ENCODE assay signal across 10 cellular contexts in the genomic region with DNA sequence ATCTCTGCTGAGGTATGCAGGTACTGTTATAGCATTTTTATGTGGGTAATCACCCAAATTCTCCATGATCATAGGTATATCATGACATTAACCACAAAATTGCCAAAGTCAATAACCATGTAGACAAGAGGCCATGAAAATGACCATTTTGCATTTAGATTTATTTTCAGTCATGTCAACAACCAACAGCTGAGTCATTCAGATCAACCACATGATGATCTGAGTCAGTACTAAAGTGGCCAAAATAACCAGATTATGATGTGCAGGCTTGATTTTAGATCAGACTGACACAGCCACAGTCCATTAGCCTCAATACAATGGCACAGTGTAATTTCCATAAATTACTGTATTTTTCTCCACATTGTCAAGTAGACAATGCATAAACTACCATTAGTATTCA.
DNase-seq lines count a peak whose midpoint lies in the region; ATAC-seq and TF ChIP-seq lines count a peak whose summit lies in the region.
"Had no signal": no experiment of that assay in that cellular context is flagged by ENCODE, and none has a peak within 500 bp of the region (broad histone marks: within the 10 kb centered on the region; RNA-seq: fewer than 3 reads in every experiment).

No MANE protein-coding gene starts in this region.

- H3K18ac ChIP-seq in H9 (ENCODE audit: insufficient read length, low read depth, low read length): no peak overlapping the region

- H3K27ac ChIP-seq in RWPE2 (ENCODE audit: poor library complexity, severe bottlenecking) (no peak overlapping the region), H9 (ENCODE audit: insufficient read length, low read depth, low read length) (no peak overlapping the region)
- no peak overlapping the region for H3K27ac ChIP-seq in CD8-positive, alpha-beta memory T cell (ENCODE audit: low read depth, low read length)

- H3K4me1 ChIP-seq in RWPE2 (ENCODE audit: insufficient read depth, poor library complexity, severe bottlenecking): peaks cover 15% of the 10 kb centered on the region
- H3K4me1 ChIP-seq in H9 (ENCODE audit: insufficient read depth, low read length): no peaks in the 10 kb centered on the region; the same call in 1 of the 2 replicates
- H3K4me1 ChIP-seq in CD8-positive, alpha-beta memory T cell (ENCODE audit: insufficient read depth, low read length): no peaks in the 10 kb centered on the region

- ATAC-seq in GM19025 (IDR thresholded peaks at IDR 0.05; ENCODE audit: low read depth, unreplicated experiment): peak; percentile 79
- peak; percentile 94 for ATAC-seq in HG02852 (IDR thresholded peaks at IDR 0.05; ENCODE audit: unreplicated experiment)
- peak; percentile 87 for ATAC-seq in RWPE2 (ENCODE audit: low read depth)
- peak; percentile 59 for ATAC-seq in sciatic nerve
- no peak for ATAC-seq in left colon

- H3K9me3 ChIP-seq in RWPE2 (ENCODE audit: severe bottlenecking) (no peaks in the 10 kb centered on the region), H9 (ENCODE audit: control insufficient read depth, low read depth, low read length) (peaks cover 29% of the 10 kb centered on the region)
- H3K9me3 ChIP-seq in CD8-positive, alpha-beta memory T cell (ENCODE audit: low read length): no peaks in the 10 kb centered on the region

- H3K4me3 ChIP-seq in RWPE2 (ENCODE audit: severe bottlenecking): no peak overlapping the region
- H3K4me3 ChIP-seq in CD8-positive, alpha-beta memory T cell (ENCODE audit: low read length): no peak overlapping the region

- intact Hi-C loops in sciatic nerve (cut with DNase I) (no loop called here), left colon (cut with DNase I, micrococcal nuclease) (no loop called here)

- H3K27me3 Mint-ChIP-seq in H9 (ENCODE audit: low read depth): no peaks in the 10 kb centered on the region
- peaks cover 0 to 6% of the 10 kb centered on the region in 2 donors for H3K27me3 Mint-ChIP-seq in CD8-positive, alpha-beta memory T cell

- no peak overlapping the region for H2BK5ac ChIP-seq in H9 (ENCODE audit: insufficient read length, low read length)

- H3K4ac ChIP-seq in H9 (ENCODE audit: low read depth, low read length): no peak overlapping the region

- CTCF ChIA-PET in CD8-positive, alpha-beta memory T cell (lab: Charles Lee): no interaction called here

- POLR2A ChIA-PET in CD8-positive, alpha-beta memory T cell (lab: Charles Lee): no interaction called here

- no peak overlapping the region for H2BK15ac ChIP-seq in H9 (ENCODE audit: low read depth, low read length)

- H4K20me1 ChIP-seq in H9 (ENCODE audit: control insufficient read depth, insufficient read depth, insufficient read length): no peaks in the 10 kb centered on the region

- H3K23ac ChIP-seq in H9 (ENCODE audit: insufficient read length, low read depth, low read length): no peak overlapping the region

- no peak overlapping the region for H2AK5ac ChIP-seq in H9 (ENCODE audit: insufficient read length, low read length)

- H3K27ac Mint-ChIP-seq in H9: no peak overlapping the region; a peak in 1 of 7 replicates
- H3K27ac Mint-ChIP-seq in CD8-positive, alpha-beta memory T cell: no peak overlapping the region

- H3K4me1 Mint-ChIP-seq in H9: peaks cover 17 to 18% of the 10 kb centered on the region in 2 experiments
- H3K4me1 Mint-ChIP-seq in CD8-positive, alpha-beta memory T cell: no peaks in the 10 kb centered on the region

- H3K4me3 Mint-ChIP-seq in H9: no peak overlapping the region
- no peak overlapping the region for H3K4me3 Mint-ChIP-seq in CD8-positive, alpha-beta memory T cell

- DNase-seq in RWPE2 (ENCODE audit: low spot score) (no peak), sciatic nerve (ENCODE audit: low spot score) (no peak), H9 (no peak), left colon (no peak), cerebellum (ENCODE audit: low spot score) (no peak)
- DNase-seq in CD8-positive, alpha-beta memory T cell: no peak
- DNase-seq: activated T-cell treated with anti-CD3 and anti-CD28 coated beads, Interleukin-2, amount 50 U/mL, for 1 hour; stimulated activated CD4-positive, alpha-beta T cell treated with anti-CD3 and anti-CD28 coated beads, Interleukin-4, amount 100 ng/mL, for 1 hour had no signal

- H2BK120ac ChIP-seq in H9 (ENCODE audit: low read depth, low read length, poor library complexity, severe bottlenecking): no peak overlapping the region

- no peak overlapping the region for H3K14ac ChIP-seq in H9 (ENCODE audit: insufficient read depth, low read length)

- no peak overlapping the region for H3K4me2 ChIP-seq in H9 (ENCODE audit: insufficient read depth, insufficient read length, low read length)

- H3K79me2 ChIP-seq in H9 (ENCODE audit: insufficient read depth, low read length): no peaks in the 10 kb centered on the region

- no peaks in the 10 kb centered on the region for H3K36me3 ChIP-seq in RWPE2 (ENCODE audit: low read depth)
- no peaks in the 10 kb centered on the region for H3K36me3 ChIP-seq in CD8-positive, alpha-beta memory T cell (ENCODE audit: insufficient read depth, low read length)

- no peak overlapping the region for H3K9ac ChIP-seq in H9 (ENCODE audit: extremely low read depth, insufficient read length, low read length)

- no peak overlapping the region for H4K8ac ChIP-seq in H9 (replicated peaks; ENCODE audit: insufficient read length, low read depth, low read length)

- no peak overlapping the region for H3T11ph ChIP-seq in H9 (ENCODE audit: low read length)

- peaks cover 0 to 29% of the 10 kb centered on the region in 2 experiments; a peak in 2 of 5 replicates for H3K9me3 Mint-ChIP-seq in H9
- H3K9me3 Mint-ChIP-seq in CD8-positive, alpha-beta memory T cell: no peaks in the 10 kb centered on the region

- no peaks in the 10 kb centered on the region; a peak in 1 of 7 replicates for H3K36me3 Mint-ChIP-seq in H9 (ENCODE audit: insufficient read depth in 1 of 3, low read depth in 3 of 3)
- no peaks in the 10 kb centered on the region for H3K36me3 Mint-ChIP-seq in CD8-positive, alpha-beta memory T cell

- H3K79me1 ChIP-seq in H9 (ENCODE audit: insufficient read depth, low read depth, low read length, poor library complexity, severe bottlenecking): no peaks in the 10 kb centered on the region

- H4K5ac ChIP-seq in H9 (ENCODE audit: insufficient read length, low read depth, low read length): no peak overlapping the region

- no peak overlapping the region for H4K91ac ChIP-seq in H9 (ENCODE audit: insufficient read length, low read depth, low read length)

- no peaks in the 10 kb centered on the region for H3K23me2 ChIP-seq in H9 (ENCODE audit: insufficient read length, low read depth, low read length, poor library complexity, severe bottlenecking)

- TF ChIP-seq CTCF in RWPE2 (IDR thresholded peaks at IDR 0.05; ENCODE audit: poor library complexity, severe bottlenecking) (no peak), H9 (conservative IDR thresholded peaks at IDR 0.05) (no peak)

- H2BK20ac ChIP-seq in H9 (ENCODE audit: low read depth, low read length, poor library complexity, severe bottlenecking): no peak overlapping the region

- no peaks in the 10 kb centered on the region for H3K27me3 ChIP-seq in RWPE2 (ENCODE audit: insufficient read depth, poor library complexity, severe bottlenecking)
- H3K27me3 ChIP-seq in H9 (ENCODE audit: insufficient read depth, low read length): no peaks in the 10 kb centered on the region
- no peaks in the 10 kb centered on the region for H3K27me3 ChIP-seq in CD8-positive, alpha-beta memory T cell (ENCODE audit: insufficient read depth, low read length, poor library complexity, severe bottlenecking)

- no peak overlapping the region for H2BK12ac ChIP-seq in H9 (ENCODE audit: insufficient read length, low read depth, low read length)

- H3K56ac ChIP-seq in H9 (ENCODE audit: insufficient read length, low read depth, low read length): no peak overlapping the region

- H2AFZ ChIP-seq in H9 (ENCODE audit: low read length): no peak overlapping the region
